19 cellular contexts compared by ENCODE assay signal in the genomic region with DNA sequence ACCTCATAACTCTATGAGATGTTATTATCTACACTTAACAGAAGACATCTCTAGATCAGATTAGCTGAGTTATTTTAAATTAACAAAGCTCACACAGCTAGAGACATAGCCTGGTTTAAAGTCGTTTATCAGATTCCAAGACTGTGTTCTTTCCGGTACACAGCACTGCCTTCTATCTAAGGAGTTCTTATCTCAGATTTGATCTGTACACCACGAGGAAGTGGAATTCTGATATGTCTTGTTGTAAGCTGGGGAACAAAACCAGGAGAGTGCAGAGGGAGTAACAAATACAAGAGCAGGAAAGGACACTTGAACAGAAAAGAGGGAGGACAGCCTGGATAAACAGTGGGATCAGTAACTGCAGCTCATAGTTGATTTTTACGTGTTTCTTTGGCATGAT.
DNase-seq lines count a peak whose midpoint lies in the region; ATAC-seq, FAIRE-seq and TF ChIP-seq lines count a peak whose summit lies in the region.
"Had no signal": no experiment of that assay in that cellular context is flagged by ENCODE, and none has a peak within 500 bp of the region (broad histone marks: within the 10 kb centered on the region; RNA-seq: fewer than 3 reads in every experiment).

No MANE protein-coding gene starts in this region.

- H3K9me3 Mint-ChIP-seq in mesothelial cell of epicardium: no peaks in the 10 kb centered on the region
- H3K9me3 Mint-ChIP-seq: CD8-positive, alpha-beta memory T cell; H9 had no signal

- SMC1A ChIA-PET in GM12878 (lab: Charles Lee; ENCODE audit: uncharacterized antibody, unreplicated experiment): interaction anchor here (1.0 to 1.5 kb wide), 4 partner anchors 9 to 88 kb away, joined by 3 to 5 read pairs (median 4); no protein-coding TSS in a partner anchor

- no TSS peak for BruUV-seq in GM12878 (replicated peaks; lab: Mats Ljungman, UMichigan)

- peak overlapping the region; percentile 15 for H3K27ac Mint-ChIP-seq in mesothelial cell of epicardium
- H3K27ac Mint-ChIP-seq: CD8-positive, alpha-beta memory T cell; H9 had no signal

- no peak overlapping the region for H3K27ac ChIP-seq in GM12878 (ENCODE audit: control insufficient read depth, insufficient read depth)
- H3K27ac ChIP-seq: A549, BLaER1, KMS-11 had no signal

- POLR2A ChIA-PET in GM12878 (lab: Charles Lee): no interaction called here

- no peaks in the 10 kb centered on the region for H3K36me3 ChIP-seq in GM12878 (ENCODE audit: control insufficient read depth in 2 of 2, insufficient read depth in 2 of 2, low read length in 1 of 2)
- H3K36me3 ChIP-seq: BLaER1 had no signal

- no peaks in the 10 kb centered on the region for H3K79me2 ChIP-seq in GM12878 (ENCODE audit: control insufficient read depth, insufficient read depth, low read length)

- peak overlapping the region; percentile 56; the same call in 1 of the 2 replicates for H2AFZ ChIP-seq in GM12878 (ENCODE audit: control insufficient read depth, low read depth, low read length)

- WGBS in GM12878 (ENCODE audit: insufficient coverage, insufficient replicate concordance, low lambda C conversion rate, missing lambda C conversion rate): 24% methylated on average over 4 of the region's 4 CpGs

- intact Hi-C loops in GM12878 (cut with micrococcal nuclease; ENCODE audit: unreplicated experiment): no loop called here

- in situ Hi-C loops in GM12878 (cut with MboI): no loop called here

- no peak for TF ChIP-seq RAD21 in GM12878 (IDR thresholded peaks at IDR 0.05; ENCODE audit: insufficient read depth, low read depth, low read length)

- no peak for TF ChIP-seq POLR2A in GM12878 (IDR thresholded peaks at IDR 0.05; ENCODE audit: low read depth, low read length)

- H3K9me3 ChIP-seq in GM12878 (replicated peaks; ENCODE audit: control insufficient read depth, insufficient read depth, low read length): no peaks in the 10 kb centered on the region
- H3K9me3 ChIP-seq: A549, BLaER1 had no signal

- RAD21 ChIA-PET in GM12878 (lab: Charles Lee; ENCODE audit: unreplicated experiment): interaction anchor here (1.0 kb wide), 1 partner anchor 20 kb away, joined by 3 read pairs; no protein-coding TSS in a partner anchor

- no peak for TF ChIP-seq CTCF in GM12878 (IDR thresholded peaks at IDR 0.05 in 2 of 3, conservative IDR thresholded peaks at IDR 0.05 in 1 of 3; ENCODE audit: control insufficient read depth in 2 of 3, extremely low read depth in 1 of 3, insufficient read depth in 1 of 3, low read depth in 3 of 3, low read length in 3 of 3)
- no peak for TF ChIP-seq CTCF in mesothelial cell of epicardium (IDR thresholded peaks at IDR 0.05; ENCODE audit: unreplicated experiment)

- no peaks in the 10 kb centered on the region for H3K27me3 Mint-ChIP-seq in mesothelial cell of epicardium (ENCODE audit: low read depth)

- peaks cover 33% of the 10 kb centered on the region for H3K4me1 Mint-ChIP-seq in mesothelial cell of epicardium
- H3K4me1 Mint-ChIP-seq: CD8-positive, alpha-beta memory T cell had no signal

- no peak overlapping the region for H3K4me3 Mint-ChIP-seq in mesothelial cell of epicardium
- H3K4me3 Mint-ChIP-seq: CD8-positive, alpha-beta memory T cell; H9 had no signal

- no peak for FAIRE-seq in GM12878 (lab: Jason Lieb, UNC)
- FAIRE-seq: A549 had no signal

- H3K4me1 ChIP-seq in GM12878 (ENCODE audit: control insufficient read depth, insufficient read depth, low read length): peaks cover 3% of the 10 kb centered on the region; the same call in 1 of the 2 replicates
- H3K4me1 ChIP-seq: A549, BLaER1 had no signal

- H3K4me2 ChIP-seq in GM12878 (ENCODE audit: control insufficient read depth, insufficient read depth): no peak overlapping the region
- H3K4me2 ChIP-seq: A549, BLaER1, KMS-11 had no signal

- CTCF ChIA-PET in GM12878 (lab: Yijun Ruan, JAX): interaction anchor here (0.8 to 1.3 kb wide), 6 partner anchors 8 to 37 kb away, joined by 3 to 4 read pairs (median 4); no protein-coding TSS in a partner anchor

- ATAC-seq in GM12878: no peak
- ATAC-seq in HG02678 (IDR thresholded peaks at IDR 0.05; ENCODE audit: unreplicated experiment): no peak
- ATAC-seq: A549 had no signal

- H3K36me3 Mint-ChIP-seq in mesothelial cell of epicardium: no peaks in the 10 kb centered on the region
- H3K36me3 Mint-ChIP-seq: CD8-positive, alpha-beta memory T cell had no signal

- H3K9ac ChIP-seq in GM12878 (ENCODE audit: control insufficient read depth, insufficient read depth, low read length): no peak overlapping the region
- H3K9ac ChIP-seq: BLaER1, KMS-11 had no signal

- TF ChIP-seq EP300 in GM12878 (IDR thresholded peaks at IDR 0.05; ENCODE audit: borderline replicate concordance in 1 of 2, control insufficient read depth in 1 of 2, low read depth in 2 of 2, low read length in 2 of 2): no peak

- peak; percentile 44 for DNase-seq in M059J (ENCODE audit: low read depth)
- DNase-seq in RPMI7951 (ENCODE audit: low read depth): peak; percentile 37
- DNase-seq in GM12878 (ENCODE audit: low read depth, low spot score): no peak
- no peak for DNase-seq in mesothelial cell of epicardium (ENCODE audit: low spot score in 2 of 2, unreplicated experiment in 2 of 2)
- DNase-seq in middle frontal gyrus (ENCODE audit: extremely low spot score, low spot score): no peak
- no peak for DNase-seq in activated CD4-positive, alpha-beta T cell treated with anti-CD3 and anti-CD28 coated beads, Interleukin-2, amount 50 U/mL, for 48 hours
- DNase-seq in AG08396 (ENCODE audit: low spot score): no peak
- DNase-seq: CD8-positive, alpha-beta memory T cell; DMS79; H9; NCI-H1417 treated with DMSO at 0.1 percent for 48 hours; NCI-H1930; NCI-H774; RPMI8226; SIG-M5 had no signal

- H3K4me3 ChIP-seq in GM12878: no peak overlapping the region
- H3K4me3 ChIP-seq: A549, BLaER1 had no signal

- H3K27me3 ChIP-seq in GM12878 (replicated peaks in 1 of 2; ENCODE audit: control insufficient read depth in 2 of 2, insufficient read depth in 2 of 2, low read length in 1 of 2): no peaks in the 10 kb centered on the region
- H3K27me3 ChIP-seq: BLaER1 had no signal

- no peaks in the 10 kb centered on the region for H4K20me1 ChIP-seq in GM12878 (ENCODE audit: control insufficient read depth, insufficient read depth)
- H4K20me1 ChIP-seq: BLaER1 had no signal

TF ChIP-seq in GM12878, 131 proteins besides CTCF, POLR2A, EP300 and RAD21:
- TF ChIP-seq ZBED1 (IDR thresholded peaks at IDR 0.05; ENCODE audit: borderline replicate concordance) (no peak), KLF5 (IDR thresholded peaks at IDR 0.05; ENCODE audit: partially characterized antibody) (no peak), MTA3 (IDR thresholded peaks at IDR 0.05; ENCODE audit: borderline replicate concordance, low read length) (no peak), CHD4 (IDR thresholded peaks at IDR 0.05) (no peak), ZBTB33 (IDR thresholded peaks at IDR 0.05) (no peak), E2F4 (IDR thresholded peaks at IDR 0.05; ENCODE audit: low read depth, low read length) (no peak), MXI1 (IDR thresholded peaks at IDR 0.05; ENCODE audit: low read depth, low read length) (no peak), CREM (IDR thresholded peaks at IDR 0.05; ENCODE audit: low read depth) (no peak), IRF5 (IDR thresholded peaks at IDR 0.05; ENCODE audit: borderline replicate concordance) (no peak)

Comparison
In these comparisons a context has a peak if more than half of its experiments do, and no peak if none do; other contexts are left out.
1. DNase-seq: peak in M059J (single experiment) and RPMI7951 (single experiment); none in GM12878 (single experiment), mesothelial cell of epicardium (0 of 2), middle frontal gyrus (single experiment), activated CD4-positive, alpha-beta T cell treated with anti-CD3 and anti-CD28 coated beads, Interleukin-2, amount 50 U/mL, for 48 hours (0 of 2) and AG08396 (single experiment).